ENCODE assay signal across 19 cellular contexts in genomic region chr16:11565665-11566064, GRCh38. TPM values are rescaled to one million over a fixed set of nuclear protein-coding genes. Genes with fewer than 3 reads are reported as not detected.
DNase-seq lines count a peak whose midpoint lies in the region; ATAC-seq and TF ChIP-seq lines count a peak whose summit lies in the region.
"Had no signal": no experiment of that assay in that cellular context is flagged by ENCODE, and none has a peak within 500 bp of the region (broad histone marks: within the 10 kb centered on the region; RNA-seq: fewer than 3 reads in every experiment).

No MANE protein-coding gene starts in this region.

- CTCF ChIA-PET in naive thymus-derived CD4-positive, alpha-beta T cell (lab: Charles Lee) = no interaction called here
- CTCF ChIA-PET in GM10248 (lab: Yijun Ruan, JAX) = no interaction called here

- DNase-seq in stimulated activated naive CD8-positive, alpha-beta T cell treated with anti-CD3 and anti-CD28 coated beads, Interleukin-15, Interleukin-2, amounts not matched to agents 100 U/mL and 50 U/mL, for 24 hours = no peak
- no peak for DNase-seq in naive thymus-derived CD4-positive, alpha-beta T cell
- DNase-seq in NCI-H510A treated with DMSO at 0.1 percent for 48 hours (lab: John Stamatoyannopoulos, UW) (no peak), DMS 273 (lab: John Stamatoyannopoulos, UW; ENCODE audit: unreplicated experiment) (no peak), GM10248 (ENCODE audit: extremely low spot score) (no peak)
- DNase-seq in stimulated activated naive CD4-positive, alpha-beta T cell (lab: John Stamatoyannopoulos, UW) = no peak
- DNase-seq: activated CD8-positive, alpha-beta memory T cell treated with anti-CD3 and anti-CD28 coated beads for 24 hours; brain microvascular endothelial cell; foreskin melanocyte; HCEC 1CT; hypothalamus; kidney glomerular epithelial cell; mesenchymal stem cell; NCI-H2029; RPMI8226 had no signal

- no peaks in the 10 kb centered on the region for H3K27me3 Mint-ChIP-seq in stimulated activated naive CD8-positive, alpha-beta T cell treated with anti-CD3 and anti-CD28 coated beads, Interleukin-15, Interleukin-2, amounts not matched to agents 100 ng/mL and 50 ng/mL, for 24 hours
- H3K27me3 Mint-ChIP-seq in activated naive CD8-positive, alpha-beta T cell = no peaks in the 10 kb centered on the region
- no peaks in the 10 kb centered on the region for H3K27me3 Mint-ChIP-seq in naive thymus-derived CD4-positive, alpha-beta T cell

- H3K4me3 ChIP-seq in naive thymus-derived CD4-positive, alpha-beta T cell (ENCODE audit: low read length) = no peak overlapping the region

- intact Hi-C loops in naive thymus-derived CD4-positive, alpha-beta T cell (cut with micrococcal nuclease) = loop anchor here in 1 of 2 donors (10.0 kb wide), 1 partner anchor 349 kb away; the partner anchor contains the start of gene GSPT1

- no peak for ATAC-seq in stimulated activated naive CD8-positive, alpha-beta T cell treated with anti-CD3 and anti-CD28 coated beads, Interleukin-15, Interleukin-2, amounts not matched to agents 100 U/mL and 50 U/mL, for 24 hours
- no peak for ATAC-seq in naive thymus-derived CD4-positive, alpha-beta T cell
- ATAC-seq: sciatic nerve had no signal

- H3K27ac Mint-ChIP-seq in stimulated activated naive CD8-positive, alpha-beta T cell treated with anti-CD3 and anti-CD28 coated beads, Interleukin-15, Interleukin-2, amounts not matched to agents 100 ng/mL and 50 ng/mL, for 24 hours = peak overlapping the region; percentile 67
- peak overlapping the region; percentile 86 for H3K27ac Mint-ChIP-seq in activated naive CD8-positive, alpha-beta T cell
- H3K27ac Mint-ChIP-seq in naive thymus-derived CD4-positive, alpha-beta T cell = peak overlapping the region; percentile 3 to 99 (median 91)

- H3K27me3 ChIP-seq in naive thymus-derived CD4-positive, alpha-beta T cell (ENCODE audit: control insufficient read depth in 2 of 2, insufficient read depth in 2 of 2, low read length in 2 of 2) = no peaks in the 10 kb centered on the region
- H3K27me3 ChIP-seq: brain microvascular endothelial cell had no signal

- no peaks in the 10 kb centered on the region for H3K9me3 Mint-ChIP-seq in stimulated activated naive CD8-positive, alpha-beta T cell treated with anti-CD3 and anti-CD28 coated beads, Interleukin-15, Interleukin-2, amounts not matched to agents 100 ng/mL and 50 ng/mL, for 24 hours
- H3K9me3 Mint-ChIP-seq in activated naive CD8-positive, alpha-beta T cell (ENCODE audit: low read depth) = no peaks in the 10 kb centered on the region
- H3K9me3 Mint-ChIP-seq in naive thymus-derived CD4-positive, alpha-beta T cell = peaks cover 0 to 1% (median 0%) of the 10 kb centered on the region in 11 donors

- peaks cover 75% of the 10 kb centered on the region for H3K4me1 Mint-ChIP-seq in stimulated activated naive CD8-positive, alpha-beta T cell treated with anti-CD3 and anti-CD28 coated beads, Interleukin-15, Interleukin-2, amounts not matched to agents 100 ng/mL and 50 ng/mL, for 24 hours (ENCODE audit: low read depth)
- H3K4me1 Mint-ChIP-seq in activated naive CD8-positive, alpha-beta T cell (ENCODE audit: low read depth) = peaks cover 70% of the 10 kb centered on the region
- peaks cover 26 to 92% (median 73%) of the 10 kb centered on the region in 7 donors for H3K4me1 Mint-ChIP-seq in naive thymus-derived CD4-positive, alpha-beta T cell

- peak overlapping the region; percentile 60 for H3K27ac ChIP-seq in naive thymus-derived CD4-positive, alpha-beta T cell (ENCODE audit: low read depth, low read length)
- H3K27ac ChIP-seq: brain microvascular endothelial cell, VCaP had no signal

- no peak overlapping the region for H3K4me3 Mint-ChIP-seq in stimulated activated naive CD8-positive, alpha-beta T cell treated with anti-CD3 and anti-CD28 coated beads, Interleukin-15, Interleukin-2, amounts not matched to agents 100 ng/mL and 50 ng/mL, for 24 hours
- no peak overlapping the region for H3K4me3 Mint-ChIP-seq in activated naive CD8-positive, alpha-beta T cell
- H3K4me3 Mint-ChIP-seq in naive thymus-derived CD4-positive, alpha-beta T cell = peak overlapping the region in 5 of 10 donors; percentile 12 to 54 (median 29)

- H3K9me3 ChIP-seq in naive thymus-derived CD4-positive, alpha-beta T cell (ENCODE audit: control insufficient read depth in 2 of 3, low read length in 3 of 3) = no peaks in the 10 kb centered on the region

- H3K36me3 Mint-ChIP-seq in stimulated activated naive CD8-positive, alpha-beta T cell treated with anti-CD3 and anti-CD28 coated beads, Interleukin-15, Interleukin-2, amounts not matched to agents 100 ng/mL and 50 ng/mL, for 24 hours (ENCODE audit: low read depth) = peaks cover 42% of the 10 kb centered on the region
- H3K36me3 Mint-ChIP-seq in activated naive CD8-positive, alpha-beta T cell = no peaks in the 10 kb centered on the region
- peaks cover 5 to 37% (median 23%) of the 10 kb centered on the region in 5 donors for H3K36me3 Mint-ChIP-seq in naive thymus-derived CD4-positive, alpha-beta T cell

- H3K36me3 ChIP-seq in naive thymus-derived CD4-positive, alpha-beta T cell (ENCODE audit: control insufficient read depth in 2 of 3, insufficient read depth in 3 of 3, low read length in 3 of 3) = peaks cover 0 to 39% (median 5%) of the 10 kb centered on the region in 3 experiments
- H3K36me3 ChIP-seq: brain microvascular endothelial cell had no signal

- POLR2A ChIA-PET in naive thymus-derived CD4-positive, alpha-beta T cell (lab: Charles Lee) = interaction anchor here (1.2 to 1.4 kb wide), 2 partner anchors 21 to 56 kb away, joined by 4 read pairs; no protein-coding TSS in a partner anchor
- POLR2A ChIA-PET in GM10248 (lab: Yijun Ruan, JAX) = no interaction called here

- TF ChIP-seq CTCF in GM10248 (IDR thresholded peaks at IDR 0.05; ENCODE audit: control extremely low read depth, extremely low read depth, low read depth, missing control alignments) = no peak

- H3K4me1 ChIP-seq in naive thymus-derived CD4-positive, alpha-beta T cell (ENCODE audit: control insufficient read depth in 2 of 2, insufficient read depth in 2 of 2, low read length in 2 of 2) = peaks cover 28 to 50% of the 10 kb centered on the region in 2 donors

RNA-seq across cellular contexts. Expression of gene LITAF, which starts 21.1 kb away (rescaled TPM):
- total RNA-seq in naive thymus-derived CD4-positive, alpha-beta T cell = 100 to 1,000 TPM; 126 to 278 (median 208) TPM
- polyA plus RNA-seq in naive thymus-derived CD4-positive, alpha-beta T cell = 100 to 1,000 TPM; 525 to 563 TPM
